ENCODE assay signal across 17 cellular contexts in genomic region chr1:61004269-61005003, GRCh38.
DNase-seq lines count a peak whose midpoint lies in the region; ATAC-seq, FAIRE-seq and TF ChIP-seq lines count a peak whose summit lies in the region.
"Had no signal": no experiment of that assay in that cellular context is flagged by ENCODE, and none has a peak within 500 bp of the region (broad histone marks: within the 10 kb centered on the region; RNA-seq: fewer than 3 reads in every experiment).

No MANE protein-coding gene starts in this region.

- no peaks in the 10 kb centered on the region for H3K36me3 Mint-ChIP-seq in T-helper 2 cell treated with Interferon-gamma antibody and Interleukin-4, amounts not matched to agents 5 μg/mL and 100 μg/mL, for 36 hours (ENCODE audit: low read depth)
- no peaks in the 10 kb centered on the region for H3K36me3 Mint-ChIP-seq in CD8-positive, alpha-beta T cell
- H3K36me3 Mint-ChIP-seq: activated naive CD8-positive, alpha-beta T cell had no signal

- no peak overlapping the region for H3K27ac ChIP-seq in Karpas-422 (ENCODE audit: low read length)
- H3K27ac ChIP-seq in RWPE1: no peak overlapping the region
- no peak overlapping the region for H3K27ac ChIP-seq in H1 (ENCODE audit: low read depth, low read length)
- no peak overlapping the region for H3K27ac ChIP-seq in suprapubic skin
- no peak overlapping the region for H3K27ac ChIP-seq in CD8-positive, alpha-beta T cell (ENCODE audit: low read depth, low read length)
- H3K27ac ChIP-seq: parathyroid adenoma had no signal

- CTCF ChIA-PET in RWPE1 (lab: Yijun Ruan, JAX) (no interaction called here), H1 (lab: Charles Lee; ENCODE audit: partially characterized antibody) (interaction anchor here (1.6 to 2.4 kb wide), 3 partner anchors 17 to 45 kb away, joined by 3 to 8 read pairs (median 5); no protein-coding TSS in a partner anchor)
- CTCF ChIA-PET in CD8-positive, alpha-beta T cell (lab: Charles Lee): interaction anchor here (0.9 kb wide), 1 partner anchor 136 kb away, joined by 3 read pairs; no protein-coding TSS in a partner anchor

- no peaks in the 10 kb centered on the region for H3K79me1 ChIP-seq in H1 (ENCODE audit: low read depth, low read length)

- no peak overlapping the region for H4K5ac ChIP-seq in H1 (ENCODE audit: insufficient read length, low read depth, low read length)

- 54% methylated on average over 4 of the region's 4 CpGs; no CpG with 5 or more reads in 1 of the 2 experiments for WGBS in H1 (ENCODE audit: extremely low coverage in 1 of 2, insufficient coverage in 1 of 2, insufficient read length in 1 of 2, insufficient replicate concordance in 2 of 2, low coverage in 1 of 2, low lambda C conversion rate in 2 of 2, missing lambda C conversion rate in 1 of 2), 2 experiments
- 78% methylated on average over 4 of the region's 4 CpGs for WGBS in suprapubic skin

- no peak overlapping the region for H2AK5ac ChIP-seq in H1 (ENCODE audit: low read depth, low read length)

- H3K9me3 ChIP-seq in Karpas-422 (ENCODE audit: low read length) (no peaks in the 10 kb centered on the region), H1 (ENCODE audit: insufficient read depth in 2 of 2, low read depth in 1 of 2, low read length in 1 of 2) (no peaks in the 10 kb centered on the region), mucosa of descending colon (no peaks in the 10 kb centered on the region), suprapubic skin (no peaks in the 10 kb centered on the region)
- no peaks in the 10 kb centered on the region for H3K9me3 ChIP-seq in CD8-positive, alpha-beta T cell (ENCODE audit: low read length)
- H3K9me3 ChIP-seq: thoracic aorta had no signal

- H3K4me2 ChIP-seq in Karpas-422 (ENCODE audit: low read depth, low read length, poor library complexity, severe bottlenecking): no peak overlapping the region
- H3K4me2 ChIP-seq in H1 (ENCODE audit: insufficient read depth in 1 of 2, low read depth in 2 of 2, low read length in 2 of 2): no peak overlapping the region
- H3K4me2 ChIP-seq: smooth muscle cell had no signal

- H3K56ac ChIP-seq in H1 (replicated peaks; ENCODE audit: insufficient read length, low read depth, low read length): no peak overlapping the region

- H3K36me3 ChIP-seq in Karpas-422 (ENCODE audit: insufficient read depth, low read length) (no peaks in the 10 kb centered on the region), H1 (ENCODE audit: control insufficient read depth in 2 of 4, insufficient read depth in 4 of 4, low read length in 3 of 4) (no peaks in the 10 kb centered on the region), mucosa of descending colon (ENCODE audit: low read depth) (no peaks in the 10 kb centered on the region), suprapubic skin (no peaks in the 10 kb centered on the region)
- no peaks in the 10 kb centered on the region for H3K36me3 ChIP-seq in CD8-positive, alpha-beta T cell (ENCODE audit: insufficient read depth, low read length)
- H3K36me3 ChIP-seq: thoracic aorta had no signal

- H2AFZ ChIP-seq in Karpas-422 (ENCODE audit: low read length) (no peak overlapping the region), H1 (ENCODE audit: low read length) (no peak overlapping the region)
- H2AFZ ChIP-seq: parathyroid adenoma had no signal

- peak overlapping the region; percentile 72; the same call in 1 of the 2 replicates for H2BK5ac ChIP-seq in H1 (ENCODE audit: low read depth, low read length)

- no peak overlapping the region for H3K9ac ChIP-seq in Karpas-422 (ENCODE audit: low read length)
- H3K9ac ChIP-seq in H1 (replicated peaks in 1 of 4; ENCODE audit: extremely low read depth in 1 of 4, low read depth in 3 of 4, low read length in 3 of 4): no peak overlapping the region
- H3K9ac ChIP-seq: parathyroid adenoma had no signal

- TF ChIP-seq CTCF in RWPE1 (conservative IDR thresholded peaks at IDR 0.05; ENCODE audit: low read depth) (no peak), H1 (IDR thresholded peaks at IDR 0.05; ENCODE audit: control extremely low read depth in 1 of 3, insufficient read depth in 1 of 3, low read depth in 1 of 3, low read length in 3 of 3) (no peak), mucosa of descending colon (IDR thresholded peaks at IDR 0.05) (no peak), suprapubic skin (IDR thresholded peaks at IDR 0.05) (no peak)
- no peak for TF ChIP-seq CTCF in CD8-positive, alpha-beta T cell (IDR thresholded peaks at IDR 0.05)

- POLR2A ChIA-PET in RWPE1 (lab: Yijun Ruan, JAX; ENCODE audit: low non-redundant PET): no interaction called here
- POLR2A ChIA-PET in H1 (lab: Charles Lee; ENCODE audit: partially characterized antibody): interaction anchor here (0.5 to 2.0 kb wide), 2 partner anchors 9 to 156 kb away, joined by 3 to 8 read pairs; no protein-coding TSS in a partner anchor
- POLR2A ChIA-PET in CD8-positive, alpha-beta T cell (lab: Charles Lee): no interaction called here

- peak overlapping the region; percentile 71 for H2BK120ac ChIP-seq in H1 (replicated peaks; ENCODE audit: low read depth, low read length)

- intact Hi-C loops in mucosa of descending colon (cut with DNase I, micrococcal nuclease): no loop called here
- intact Hi-C loops in CD8-positive, alpha-beta T cell (cut with DNase I, micrococcal nuclease): no loop called here

- H3K4ac ChIP-seq in H1 (replicated peaks; ENCODE audit: insufficient read length, low read depth, low read length): no peak overlapping the region

- H3K9me2 ChIP-seq in Karpas-422 (replicated peaks; ENCODE audit: insufficient read depth, low read length): no peaks in the 10 kb centered on the region

- peak; percentile 26 for ATAC-seq in mucosa of descending colon
- ATAC-seq in HG02588 (IDR thresholded peaks at IDR 0.05; ENCODE audit: unreplicated experiment): no peak
- no peak for ATAC-seq in CD8-positive, alpha-beta T cell
- ATAC-seq: HCT116 had no signal

- no peaks in the 10 kb centered on the region for H3K27me3 ChIP-seq in Karpas-422 (ENCODE audit: low read length)
- H3K27me3 ChIP-seq in H1 (replicated peaks in 1 of 4; ENCODE audit: control insufficient read depth in 3 of 4, extremely low read depth in 1 of 4, insufficient read depth in 3 of 4, low read length in 3 of 4): no peaks in the 10 kb centered on the region; a peak in 1 of 7 replicates
- H3K27me3 ChIP-seq in suprapubic skin: no peaks in the 10 kb centered on the region
- H3K27me3 ChIP-seq in CD8-positive, alpha-beta T cell (ENCODE audit: insufficient read depth, low read length): no peaks in the 10 kb centered on the region

- no peaks in the 10 kb centered on the region for H3K4me1 ChIP-seq in Karpas-422 (ENCODE audit: low read length)
- H3K4me1 ChIP-seq in H1 (replicated peaks in 1 of 4; ENCODE audit: control insufficient read depth in 3 of 4, insufficient read depth in 4 of 4, low read length in 3 of 4): peaks cover 12 to 33% (median 24%) of the 10 kb centered on the region in 4 experiments; a peak in 6 of 7 replicates
- H3K4me1 ChIP-seq in mucosa of descending colon (ENCODE audit: low read depth): no peaks in the 10 kb centered on the region
- peaks cover 10% of the 10 kb centered on the region for H3K4me1 ChIP-seq in suprapubic skin
- H3K4me1 ChIP-seq in CD8-positive, alpha-beta T cell (ENCODE audit: insufficient read depth, low read length): no peaks in the 10 kb centered on the region

- H4K20me1 ChIP-seq in Karpas-422 (ENCODE audit: insufficient read depth, low read depth, low read length) (no peaks in the 10 kb centered on the region), H1 (replicated peaks in 1 of 2; ENCODE audit: control insufficient read depth in 1 of 2, insufficient read depth in 2 of 2, low read length in 2 of 2) (no peaks in the 10 kb centered on the region)

- FAIRE-seq in H1 (lab: Jason Lieb, UNC): no peak

- no peaks in the 10 kb centered on the region for H3K4me1 Mint-ChIP-seq in T-helper 2 cell treated with Interferon-gamma antibody and Interleukin-4, amounts not matched to agents 5 μg/mL and 100 μg/mL, for 36 hours (ENCODE audit: low read depth)
- H3K4me1 Mint-ChIP-seq in CD8-positive, alpha-beta T cell (ENCODE audit: low read depth): no peaks in the 10 kb centered on the region

- H3K27ac Mint-ChIP-seq in T-helper 2 cell treated with Interferon-gamma antibody and Interleukin-4, amounts not matched to agents 5 μg/mL and 100 μg/mL, for 36 hours: no peak overlapping the region
- no peak overlapping the region for H3K27ac Mint-ChIP-seq in CD8-positive, alpha-beta T cell
- H3K27ac Mint-ChIP-seq: activated naive CD8-positive, alpha-beta T cell had no signal

- H2BK20ac ChIP-seq in H1 (ENCODE audit: low read length): peak overlapping the region; percentile 96

- H3K23me2 ChIP-seq in H1 (ENCODE audit: low read depth, low read length): 0 out of 2 replicates have a peak, but pooled peaks cover 5% of the 10 kb centered on the region

- H4K91ac ChIP-seq in H1 (replicated peaks; ENCODE audit: insufficient read length, low read length): peak overlapping the region; percentile 75

- H2BK12ac ChIP-seq in H1 (ENCODE audit: low read depth, low read length): peak overlapping the region; percentile 68; the same call in 1 of the 2 replicates

- no peak overlapping the region for H3K4me3 Mint-ChIP-seq in T-helper 2 cell treated with Interferon-gamma antibody and Interleukin-4, amounts not matched to agents 5 μg/mL and 100 μg/mL, for 36 hours
- no peak overlapping the region for H3K4me3 Mint-ChIP-seq in CD8-positive, alpha-beta T cell
- H3K4me3 Mint-ChIP-seq: activated naive CD8-positive, alpha-beta T cell had no signal

- H3K9me3 Mint-ChIP-seq in T-helper 2 cell treated with Interferon-gamma antibody and Interleukin-4, amounts not matched to agents 5 μg/mL and 100 μg/mL, for 36 hours: no peaks in the 10 kb centered on the region
- H3K9me3 Mint-ChIP-seq in CD8-positive, alpha-beta T cell: no peaks in the 10 kb centered on the region

- TF ChIP-seq EP300 in H1 (IDR thresholded peaks at IDR 0.05; ENCODE audit: borderline replicate concordance in 1 of 2, low read depth in 2 of 2, low read length in 2 of 2) (no peak), suprapubic skin (IDR thresholded peaks at IDR 0.05) (no peak)

- H3K79me2 ChIP-seq in Karpas-422 (ENCODE audit: low read length) (no peaks in the 10 kb centered on the region), H1 (ENCODE audit: control insufficient read depth in 1 of 2, insufficient read depth in 2 of 2, low read length in 2 of 2) (no peaks in the 10 kb centered on the region)
- H3K79me2 ChIP-seq: parathyroid adenoma had no signal

- peak overlapping the region; percentile 84 for H3K18ac ChIP-seq in H1 (ENCODE audit: extremely low read depth, low read length)

- no peak overlapping the region for H4K8ac ChIP-seq in H1 (ENCODE audit: extremely low read depth, insufficient read depth, low read length)

- 0 out of 2 replicates have a peak overlapping the region, but pooled peaks have one; percentile 89 for H2BK15ac ChIP-seq in H1 (ENCODE audit: low read length)

- peaks cover 3% of the 10 kb centered on the region for H3K27me3 Mint-ChIP-seq in T-helper 2 cell treated with Interferon-gamma antibody and Interleukin-4, amounts not matched to agents 5 μg/mL and 100 μg/mL, for 36 hours (ENCODE audit: low read depth)
- no peaks in the 10 kb centered on the region for H3K27me3 Mint-ChIP-seq in CD8-positive, alpha-beta T cell (ENCODE audit: low read depth)

- no peak overlapping the region for H3K23ac ChIP-seq in H1 (ENCODE audit: insufficient read length)

- no peak overlapping the region for H3K4me3 ChIP-seq in Karpas-422 (ENCODE audit: low read length)
- peak overlapping the region in 1 of 4 experiments; percentile 42; a peak in 1 of 8 replicates for H3K4me3 ChIP-seq in H1 (ENCODE audit: extremely low read depth in 1 of 4, insufficient read depth in 2 of 4, low read depth in 3 of 4, low read length in 4 of 4)
- no peak overlapping the region for H3K4me3 ChIP-seq in mucosa of descending colon
- H3K4me3 ChIP-seq in suprapubic skin: no peak overlapping the region
- H3K4me3 ChIP-seq in CD8-positive, alpha-beta T cell (ENCODE audit: low read depth, low read length): no peak overlapping the region
- H3K4me3 ChIP-seq: smooth muscle cell, thoracic aorta had no signal

- DNase-seq in Karpas-422 (peak; percentile 46), RWPE1 (ENCODE audit: low spot score) (peak; percentile 20), H1 (ENCODE audit: low read depth in 1 of 2, low spot score in 2 of 2) (no peak), mucosa of descending colon (no peak), suprapubic skin (ENCODE audit: low spot score in 2 of 2) (no peak)
- no peak for DNase-seq in T-helper 2 cell treated with Interferon-gamma antibody and Interleukin-4, amounts not matched to agents 5 μg/mL and 100 μg/mL, for 36 hours (ENCODE audit: low spot score)
- no peak for DNase-seq in CD8-positive, alpha-beta T cell
- DNase-seq: activated T-cell treated with anti-CD3 and anti-CD28 coated beads, Interleukin-2, amount 50 U/mL, for 1 hour; caudate nucleus; GF-D8; NCI-H1930 had no signal

- no peak for TF ChIP-seq RAD21 in H1 (IDR thresholded peaks at IDR 0.05 in 1 of 2, conservative IDR thresholded peaks at IDR 0.05 in 1 of 2; ENCODE audit: low read depth in 2 of 2, low read length in 2 of 2)

- H3K14ac ChIP-seq in H1 (ENCODE audit: insufficient read length): no peak overlapping the region

- no peak for TF ChIP-seq POLR2A in H1 (IDR thresholded peaks at IDR 0.05; ENCODE audit: control extremely low read depth in 1 of 2, low read depth in 2 of 2, low read length in 2 of 2)
- TF ChIP-seq POLR2A in suprapubic skin (IDR thresholded peaks at IDR 0.05): no peak

Comparison
In these comparisons a context has a peak if more than half of its experiments do, and no peak if none do; other contexts are left out.
1. DNase-seq: peak in Karpas-422 (single experiment) and RWPE1 (single experiment); none in H1 (0 of 2), mucosa of descending colon (0 of 3), suprapubic skin (0 of 2), T-helper 2 cell treated with Interferon-gamma antibody and Interleukin-4, amounts not matched to agents 5 μg/mL and 100 μg/mL, for 36 hours (single experiment) and CD8-positive, alpha-beta T cell (0 of 7).